Comparison of ENCODE assay signal across 20 cellular contexts in genomic region chr10:78224602-78225001, GRCh38.
DNase-seq lines count a peak whose midpoint lies in the region; ATAC-seq and TF ChIP-seq lines count a peak whose summit lies in the region.
"Had no signal": no experiment of that assay in that cellular context is flagged by ENCODE, and none has a peak within 500 bp of the region (broad histone marks: within the 10 kb centered on the region; RNA-seq: fewer than 3 reads in every experiment).

No MANE protein-coding gene starts in this region.

- H3K9me1 ChIP-seq in IMR-90 (ENCODE audit: insufficient read depth, low read length), result peaks cover 6% of the 10 kb centered on the region

- H3K9me2 ChIP-seq in hepatocyte (replicated peaks; ENCODE audit: insufficient read depth), result no peaks in the 10 kb centered on the region

- peak overlapping the region; percentile 10 for H2AK9ac ChIP-seq in IMR-90 (replicated peaks; ENCODE audit: low read depth, low read length, poor library complexity)

- H3K23ac ChIP-seq in IMR-90 (ENCODE audit: low read depth, low read length), result peak overlapping the region; percentile 46; the same call in 1 of the 2 replicates

- CTCF ChIA-PET in IMR-90 (lab: Yijun Ruan, JAX), result no interaction called here

- no peak overlapping the region; the same call in 1 of the 2 replicates for H3K56ac ChIP-seq in IMR-90 (ENCODE audit: extremely low read depth, insufficient read depth, low read length)

- H4K8ac ChIP-seq in IMR-90 (ENCODE audit: low read depth in 2 of 2, low read length in 2 of 2), result peak overlapping the region in 1 of 2 experiments; percentile 19; a peak in 1 of 4 replicates

- H3K9me3 ChIP-seq in IMR-90 (ENCODE audit: control insufficient read depth, insufficient read depth, low read length), result no peaks in the 10 kb centered on the region
- no peaks in the 10 kb centered on the region for H3K9me3 ChIP-seq in osteoblast (ENCODE audit: low read depth, low read length)
- no peaks in the 10 kb centered on the region for H3K9me3 ChIP-seq in hepatocyte (ENCODE audit: low read depth)
- H3K9me3 ChIP-seq: Peyer's patch, SJSA1, upper lobe of right lung had no signal

- 0 out of 2 replicates have a peak overlapping the region, but pooled peaks have one; percentile 3 for H3K4me2 ChIP-seq in IMR-90 (ENCODE audit: low read depth, low read length)
- H3K4me2 ChIP-seq in osteoblast (ENCODE audit: insufficient read depth, low read length), result peak overlapping the region; percentile 58
- no peak overlapping the region for H3K4me2 ChIP-seq in hepatocyte
- H3K4me2 ChIP-seq: KMS-11 had no signal

- DNase-seq in AG10803 (ENCODE audit: low read depth) (peak; percentile 76), IMR-90 (peak; percentile 83), astrocyte of the spinal cord (ENCODE audit: low read depth, low spot score) (peak; percentile 46), osteoblast (ENCODE audit: insufficient read length, low spot score, missing footprints) (peak; percentile 97), NCI-H1092 (lab: John Stamatoyannopoulos, UW) (no peak), NOMO-1 treated with dmso at 0.1 percent for 144 hours (lab: John Stamatoyannopoulos, UW; ENCODE audit: unreplicated experiment) (no peak), hepatocyte (ENCODE audit: low spot score) (no peak), left ventricle myocardium superior (no peak)
- DNase-seq: activated CD8-positive, alpha-beta memory T cell treated with anti-CD3 and anti-CD28 coated beads for 24 hours; activated gamma-delta T cell; activated T-cell treated with anti-CD3 and anti-CD28 coated beads, Interleukin-2, amount 50 U/mL, for 1 hour; dermis blood vessel endothelial cell; left cardiac atrium; MV-4-11; NCI-H524 treated with DMSO at 0.1 percent for 48 hours; Peyer's patch; upper lobe of right lung had no signal

- H2AFZ ChIP-seq in IMR-90 (replicated peaks; ENCODE audit: low read length, poor library complexity) (peak overlapping the region; percentile 73), osteoblast (ENCODE audit: low read length) (peak overlapping the region; percentile 43), hepatocyte (no peak overlapping the region)

- H3K4me1 ChIP-seq in IMR-90 (ENCODE audit: control insufficient read depth, insufficient read depth, low read length), result peaks cover 3% of the 10 kb centered on the region; the same call in 1 of the 2 replicates
- H3K4me1 ChIP-seq in osteoblast (ENCODE audit: insufficient read depth, low read length), result peaks cover 13% of the 10 kb centered on the region
- no peaks in the 10 kb centered on the region for H3K4me1 ChIP-seq in hepatocyte (ENCODE audit: insufficient read depth)
- H3K4me1 ChIP-seq: Peyer's patch, upper lobe of right lung had no signal

- no peaks in the 10 kb centered on the region for H3K27me3 ChIP-seq in IMR-90 (ENCODE audit: control insufficient read depth, insufficient read depth, low read length)
- no peaks in the 10 kb centered on the region for H3K27me3 ChIP-seq in osteoblast (ENCODE audit: insufficient read depth, low read length)
- no peaks in the 10 kb centered on the region for H3K27me3 ChIP-seq in hepatocyte
- H3K27me3 ChIP-seq: Peyer's patch, SJSA1, upper lobe of right lung had no signal

- peak overlapping the region; percentile 17; the same call in 1 of the 2 replicates for H3K14ac ChIP-seq in IMR-90 (replicated peaks; ENCODE audit: low read depth, low read length)

- H3K27ac ChIP-seq in IMR-90 (ENCODE audit: insufficient read depth, low read length), result no peak overlapping the region
- peak overlapping the region; percentile 38 for H3K27ac ChIP-seq in osteoblast (ENCODE audit: low read depth, low read length)
- no peak overlapping the region for H3K27ac ChIP-seq in hepatocyte
- H3K27ac ChIP-seq: KMS-11, Peyer's patch, SJSA1, upper lobe of right lung had no signal

- no peak for TF ChIP-seq POLR2A in IMR-90 (IDR thresholded peaks at IDR 0.05; ENCODE audit: low read depth, low read length)

- H3K79me2 ChIP-seq in osteoblast (ENCODE audit: insufficient read depth, low read length) (no peaks in the 10 kb centered on the region), hepatocyte (no peaks in the 10 kb centered on the region)

- H3K18ac ChIP-seq in IMR-90 (ENCODE audit: low read depth, low read length), result no peak overlapping the region

- H4K91ac ChIP-seq in IMR-90 (ENCODE audit: insufficient read depth, low read depth, low read length), result 0 out of 2 replicates have a peak overlapping the region, but pooled peaks have one; percentile 30

- in situ Hi-C loops in IMR-90 (cut with MboI; ENCODE audit: low sequenced_read_pairs) (no loop called here), astrocyte of the spinal cord (cut with HindIII; ENCODE audit: low sequenced_read_pairs) (no loop called here)

- TF ChIP-seq CTCF in AG10803 (conservative IDR thresholded peaks at IDR 0.05; ENCODE audit: low read length), result no peak
- TF ChIP-seq CTCF in IMR-90 (conservative IDR thresholded peaks at IDR 0.05; ENCODE audit: low read depth, low read length), result no peak
- no peak for TF ChIP-seq CTCF in astrocyte of the spinal cord (IDR thresholded peaks at IDR 0.05; ENCODE audit: low read depth, low read length)
- no peak for TF ChIP-seq CTCF in osteoblast (IDR thresholded peaks at IDR 0.05; ENCODE audit: extremely low read depth, low read depth, low read length)
- no peak for TF ChIP-seq CTCF in hepatocyte (IDR thresholded peaks at IDR 0.05; ENCODE audit: poor library complexity)

- POLR2A ChIA-PET in IMR-90 (lab: Charles Lee; ENCODE audit: unreplicated experiment), result no interaction called here

- no peaks in the 10 kb centered on the region for H3K79me1 ChIP-seq in IMR-90 (ENCODE audit: low read depth in 1 of 2, low read length in 2 of 2)

- H3K36me3 ChIP-seq in IMR-90 (ENCODE audit: control insufficient read depth, insufficient read depth, low read length) (no peaks in the 10 kb centered on the region), osteoblast (ENCODE audit: insufficient read depth, low read length) (no peaks in the 10 kb centered on the region), hepatocyte (replicated peaks; ENCODE audit: insufficient read depth, low read depth) (no peaks in the 10 kb centered on the region)
- H3K36me3 ChIP-seq: Peyer's patch, SJSA1, upper lobe of right lung had no signal

- H2BK15ac ChIP-seq in IMR-90 (ENCODE audit: low read depth, low read length), result peak overlapping the region; percentile 19; the same call in 1 of the 3 replicates

- H4K20me1 ChIP-seq in IMR-90 (ENCODE audit: insufficient read depth, low read length) (no peaks in the 10 kb centered on the region), osteoblast (ENCODE audit: insufficient read depth, low read length) (no peaks in the 10 kb centered on the region), hepatocyte (ENCODE audit: insufficient read depth, poor library complexity, severe bottlenecking) (no peaks in the 10 kb centered on the region)

- no peak overlapping the region for H4K5ac ChIP-seq in IMR-90 (ENCODE audit: low read depth, low read length)

- no TSS peak for BruUV-seq in IMR-90 (replicated peaks; lab: Mats Ljungman, UMichigan)

- H2BK20ac ChIP-seq in IMR-90 (ENCODE audit: low read depth, low read length), result peak overlapping the region; percentile 71

- no peak overlapping the region for H2AK5ac ChIP-seq in IMR-90 (ENCODE audit: low read depth, low read length)

- ATAC-seq in IMR-90 (ENCODE audit: low read depth), result peak; percentile 96
- ATAC-seq in left ventricle myocardium superior, result no peak
- ATAC-seq: left cardiac atrium, upper lobe of right lung had no signal

- no peak overlapping the region for H2BK5ac ChIP-seq in IMR-90 (ENCODE audit: low read depth, low read length, poor library complexity, severe bottlenecking)

- dilution Hi-C loops in IMR-90 (cut with HindIII; ENCODE audit: low sequenced_read_pairs, unreplicated experiment), result no loop called here

- WGBS in IMR-90 (ENCODE audit: extremely low coverage in 2 of 2, insufficient read length in 1 of 2), 2 experiments, result no CpG with 5 or more reads among the region's 6 CpGs
- WGBS in hepatocyte (ENCODE audit: low lambda C conversion rate, missing lambda C conversion rate), result 84% methylated on average over 6 of the region's 6 CpGs

- H3K4me3 ChIP-seq in AG10803 (ENCODE audit: low read length), result no peak overlapping the region
- no peak overlapping the region for H3K4me3 ChIP-seq in IMR-90 (ENCODE audit: insufficient read depth, low read depth, low read length)
- H3K4me3 ChIP-seq in astrocyte of the spinal cord (ENCODE audit: low read depth, low read length), result no peak overlapping the region
- no peak overlapping the region for H3K4me3 ChIP-seq in osteoblast (ENCODE audit: insufficient read depth, low read length)
- H3K4me3 ChIP-seq in hepatocyte, result no peak overlapping the region
- H3K4me3 ChIP-seq: Peyer's patch, SJSA1, skin epidermis, upper lobe of right lung had no signal

- intact Hi-C loops in IMR-90 (cut with micrococcal nuclease), result no loop called here
- intact Hi-C loops in left ventricle myocardium superior (cut with micrococcal nuclease), result no loop called here

- no peak overlapping the region for H3K9ac ChIP-seq in IMR-90 (ENCODE audit: low read depth, low read length)
- H3K9ac ChIP-seq: KMS-11 had no signal

- H2BK120ac ChIP-seq in IMR-90 (ENCODE audit: low read depth, low read length), result peak overlapping the region; percentile 36

- peak; percentile 27; the same call in 1 of the 2 replicates for TF ChIP-seq RAD21 in IMR-90 (IDR thresholded peaks at IDR 0.05; ENCODE audit: low read length)

- peak overlapping the region; percentile 22; the same call in 1 of the 2 replicates for H3K4ac ChIP-seq in IMR-90 (ENCODE audit: low read depth, low read length)

TF ChIP-seq in IMR-90, 13 proteins besides CTCF, POLR2A, EP300 and RAD21:
- TF ChIP-seq MAFK (IDR thresholded peaks at IDR 0.05; ENCODE audit: low read depth, low read length), result peak; percentile 34; the same call in 1 of the 2 replicates
- peak; percentile 40; the same call in 1 of the 2 replicates for TF ChIP-seq CEBPB (IDR thresholded peaks at IDR 0.05; ENCODE audit: low read depth, low read length)
- 0 out of 2 replicates have a peak, but pooled peaks have one; percentile 12 for TF ChIP-seq SMC3 (IDR thresholded peaks at IDR 0.05; ENCODE audit: low read depth, low read length)
- peak; percentile 79 for TF ChIP-seq FOS (IDR thresholded peaks at IDR 0.05; ENCODE audit: low read depth, low read length)
- TF ChIP-seq BHLHE40 (IDR thresholded peaks at IDR 0.05; ENCODE audit: low read depth, low read length), result no peak
- TF ChIP-seq NFE2L2 (IDR thresholded peaks at IDR 0.05; ENCODE audit: low read depth, low read length), result no peak
- no peak for TF ChIP-seq RFX5 (IDR thresholded peaks at IDR 0.05; ENCODE audit: low read depth, low read length)
TF ChIP-seq in IMR-90: peak in this region for 4.

Comparison
In these comparisons a context has a peak if more than half of its experiments do, and no peak if none do; other contexts are left out.
1. DNase-seq: peak in AG10803 (single experiment), IMR-90 (single experiment), astrocyte of the spinal cord (single experiment) and osteoblast (single experiment); none in NCI-H1092 (single experiment), NOMO-1 treated with dmso at 0.1 percent for 144 hours (single experiment), hepatocyte (single experiment) and left ventricle myocardium superior (single experiment).